In the genomic region with DNA sequence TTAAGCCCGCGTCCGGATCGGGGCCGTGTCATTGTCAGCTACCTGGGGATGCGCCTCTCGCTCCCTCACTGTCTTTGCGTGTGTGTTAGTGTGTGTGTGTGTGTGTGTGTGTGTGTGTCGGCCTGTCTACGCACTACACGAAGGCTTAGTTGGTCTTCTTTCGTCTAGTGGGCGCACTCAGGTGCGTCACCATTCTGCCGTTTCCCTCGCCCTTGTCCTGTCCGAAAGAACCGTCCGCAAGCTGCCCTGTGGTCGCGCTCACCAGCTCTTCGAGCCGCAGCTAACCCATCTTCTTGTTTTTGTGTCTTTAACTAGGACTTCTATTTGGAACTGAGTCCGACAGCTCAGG, we compare ENCODE assay signal across 9 cellular contexts. TPM values are rescaled to one million over a fixed set of nuclear protein-coding genes. Genes with fewer than 3 reads are reported as not detected.
DNase-seq lines count a peak whose midpoint lies in the region; TF ChIP-seq lines count a peak whose summit lies in the region.
"Had no signal": no experiment of that assay in that cellular context is flagged by ENCODE, and none has a peak within 500 bp of the region (broad histone marks: within the 10 kb centered on the region; RNA-seq: fewer than 3 reads in every experiment).

No MANE protein-coding gene starts in this region.

- no peak overlapping the region for H3K27ac ChIP-seq in stomach

- H3K27me3 ChIP-seq in stomach = peaks cover 14 to 74% (median 53%) of the 10 kb centered on the region in 3 donors

- no peak for TF ChIP-seq EP300 in stomach (IDR thresholded peaks at IDR 0.05)

- no peaks in the 10 kb centered on the region for H3K36me3 Mint-ChIP-seq in activated naive CD8-positive, alpha-beta T cell

- DNase-seq in NCI-H1105 treated with DMSO at 0.1 percent for 48 hours (lab: John Stamatoyannopoulos, UW) (peak; percentile 49), NCI-H1105 (lab: John Stamatoyannopoulos, UW) (no peak), stomach (no peak), hepatic stellate cell (ENCODE audit: low spot score) (no peak), AG20443 (ENCODE audit: low spot score) (no peak), D341Med (ENCODE audit: low spot score) (no peak)

- H3K27me3 Mint-ChIP-seq in activated naive CD8-positive, alpha-beta T cell = peaks cover 46% of the 10 kb centered on the region

- peak overlapping the region; percentile 85 for H3K4me3 Mint-ChIP-seq in activated naive CD8-positive, alpha-beta T cell

- no peaks in the 10 kb centered on the region for H3K9me3 Mint-ChIP-seq in activated naive CD8-positive, alpha-beta T cell (ENCODE audit: low read depth)

- H3K4me1 Mint-ChIP-seq in activated naive CD8-positive, alpha-beta T cell (ENCODE audit: low read depth) = peaks cover 13% of the 10 kb centered on the region

- intact Hi-C loops in stomach (cut with DNase I; ENCODE audit: low total_unique reads) = no loop called here

- H3K36me3 ChIP-seq in stomach = no peaks in the 10 kb centered on the region

- no peak for TF ChIP-seq CTCF in stomach (IDR thresholded peaks at IDR 0.05)

- H3K27ac Mint-ChIP-seq in activated naive CD8-positive, alpha-beta T cell = no peak overlapping the region

- H3K9me3 ChIP-seq in iPS-18c (ENCODE audit: control insufficient read depth, insufficient read depth, low read length) (peaks cover 2% of the 10 kb centered on the region), stomach (no peaks in the 10 kb centered on the region)

- WGBS in stomach, 5 donors = 6 to 20% (median 10%) methylated on average over 16 to 24 of the region's 24 CpGs

- TF ChIP-seq POLR2A in stomach (IDR thresholded peaks at IDR 0.05) = no peak

- peaks cover 11 to 21% (median 16%) of the 10 kb centered on the region in 4 donors for H3K4me1 ChIP-seq in stomach

- H3K4me3 ChIP-seq in iPS-18c (ENCODE audit: insufficient read depth, low read depth, low read length) (peak overlapping the region; percentile 61), stomach (peak overlapping the region; percentile 51 to 83 (median 60))

RNA-seq across cellular contexts. Expression of a gene that starts 0.7 kb away (rescaled TPM):
- not detected for total RNA-seq in stomach
- not detected for polyA plus RNA-seq in stomach
- total RNA-seq: LHCN-M2 had no signal

RNA-seq across cellular contexts. Expression of a gene that starts 37.2 kb away (rescaled TPM):
- total RNA-seq in stomach = 100 to 1,000 TPM in 2 of 5 donors, 10 to 100 TPM in 3; 50.4 to 156 (median 96.5) TPM
- 10 to 100 TPM; 12.8 to 27.6 (median 16.6) TPM for polyA plus RNA-seq in stomach
